ENCODE assay signal across 18 cellular contexts in genomic region chr11:45927684-45928413, GRCh38. TPM values are rescaled to one million over a fixed set of nuclear protein-coding genes. Genes with fewer than 3 reads are reported as not detected.
DNase-seq lines count a peak whose midpoint lies in the region; ATAC-seq and TF ChIP-seq lines count a peak whose summit lies in the region.
"Had no signal": no experiment of that assay in that cellular context is flagged by ENCODE, and none has a peak within 500 bp of the region (broad histone marks: within the 10 kb centered on the region; RNA-seq: fewer than 3 reads in every experiment).

No MANE protein-coding gene starts in this region.

- peaks cover 25% of the 10 kb centered on the region for H3K36me3 Mint-ChIP-seq in stimulated activated memory B cell treated with anti-CD40 and anti-IgM and Interleukin-4, amounts not matched to agents 10 μg/mL and 1 μg/mL and 100 μg/mL, for 72 hours

- intact Hi-C loops in Right ventricle myocardium superior (cut with DNase I), result no loop called here
- intact Hi-C loops in left ventricle myocardium superior (cut with micrococcal nuclease), result no loop called here

- ATAC-seq in Right ventricle myocardium superior (ENCODE audit: poor library complexity), result no peak
- ATAC-seq in left ventricle myocardium superior, result no peak
- no peak for ATAC-seq in stimulated activated memory B cell treated with anti-CD40 and anti-IgM and Interleukin-4, amounts not matched to agents 10 μg/mL and 1 μg/mL and 100 μg/mL, for 72 hours
- ATAC-seq: heart left ventricle had no signal

- peaks cover 79% of the 10 kb centered on the region for H3K4me1 Mint-ChIP-seq in stimulated activated memory B cell treated with anti-CD40 and anti-IgM and Interleukin-4, amounts not matched to agents 10 μg/mL and 1 μg/mL and 100 μg/mL, for 72 hours

- no peak overlapping the region for H3K27ac ChIP-seq in HEK293 (ENCODE audit: extremely low read depth, low read depth, low read length)
- peak overlapping the region; percentile 93 for H3K27ac ChIP-seq in epithelial cell of prostate
- no peak overlapping the region for H3K27ac ChIP-seq in SJCRH30
- no peak overlapping the region for H3K27ac ChIP-seq in WERI-Rb-1
- H3K27ac ChIP-seq: KMS-11 had no signal

- H3K4me1 ChIP-seq in HEK293 (ENCODE audit: control insufficient read depth, insufficient read depth, low read length), result no peaks in the 10 kb centered on the region
- H3K4me1 ChIP-seq in SJCRH30, result peaks cover 6% of the 10 kb centered on the region; the same call in 1 of the 2 replicates

- peak; percentile 34 for DNase-seq in Right ventricle myocardium superior
- DNase-seq in left ventricle myocardium superior, result no peak
- no peak for DNase-seq in epithelial cell of prostate (ENCODE audit: low read depth, low spot score)
- DNase-seq in SJCRH30, result no peak
- no peak for DNase-seq in WERI-Rb-1
- no peak for DNase-seq in cortex of kidney (lab: John Stamatoyannopoulos, UW)
- DNase-seq: activated CD4-positive, alpha-beta T cell treated with anti-CD3 and anti-CD28 coated beads for 4 hours; DMS153; NCI-H1436 treated with DMSO at 0.1 percent for 48 hours; NCI-H345; SHP77 treated with DMSO at 0.1 percent for 48 hours; T1000 had no signal

- H3K27me3 ChIP-seq in SJCRH30 (peaks cover 18% of the 10 kb centered on the region; the same call in 1 of the 2 replicates), WERI-Rb-1 (ENCODE audit: insufficient read depth, low read depth, severe bottlenecking) (no peaks in the 10 kb centered on the region)

- H3K9me3 Mint-ChIP-seq in stimulated activated memory B cell treated with anti-CD40 and anti-IgM and Interleukin-4, amounts not matched to agents 10 μg/mL and 1 μg/mL and 100 μg/mL, for 72 hours, result no peaks in the 10 kb centered on the region
- H3K9me3 Mint-ChIP-seq: dendritic cell treated with granulocyte-macrophage colony-stimulating factor and Interleukin-4, amounts not matched to agents 40 ng/mL and 50 ng/mL, for 4 days had no signal

- H3K4me3 Mint-ChIP-seq in stimulated activated memory B cell treated with anti-CD40 and anti-IgM and Interleukin-4, amounts not matched to agents 10 μg/mL and 1 μg/mL and 100 μg/mL, for 72 hours, result no peak overlapping the region
- H3K4me3 Mint-ChIP-seq: dendritic cell treated with granulocyte-macrophage colony-stimulating factor and Interleukin-4, amounts not matched to agents 40 ng/mL and 50 ng/mL, for 4 days had no signal

- POLR2A ChIA-PET in HEK293 (lab: Yijun Ruan, JAX), result interaction anchor here (0.9 to 1.1 kb wide), 2 partner anchors 23 to 56 kb away, joined by 3 read pairs; no protein-coding TSS in a partner anchor

- no peaks in the 10 kb centered on the region for H3K27me3 Mint-ChIP-seq in stimulated activated memory B cell treated with anti-CD40 and anti-IgM and Interleukin-4, amounts not matched to agents 10 μg/mL and 1 μg/mL and 100 μg/mL, for 72 hours

- peak overlapping the region; percentile 94 for H3K27ac Mint-ChIP-seq in stimulated activated memory B cell treated with anti-CD40 and anti-IgM and Interleukin-4, amounts not matched to agents 10 μg/mL and 1 μg/mL and 100 μg/mL, for 72 hours
- H3K27ac Mint-ChIP-seq: dendritic cell treated with granulocyte-macrophage colony-stimulating factor and Interleukin-4, amounts not matched to agents 40 ng/mL and 50 ng/mL, for 4 days had no signal

- no peak for TF ChIP-seq CTCF in HEK293 (tag by site-specific recombination; IDR thresholded peaks at IDR 0.05)
- no peak for TF ChIP-seq CTCF in WERI-Rb-1 (IDR thresholded peaks at IDR 0.05; ENCODE audit: low read depth, low read length)

- no peaks in the 10 kb centered on the region for H3K9me3 ChIP-seq in HEK293 (ENCODE audit: control insufficient read depth, insufficient read depth, low read depth, low read length)
- no peaks in the 10 kb centered on the region for H3K9me3 ChIP-seq in SJCRH30 (replicated peaks)
- H3K9me3 ChIP-seq in WERI-Rb-1 (ENCODE audit: severe bottlenecking), result no peaks in the 10 kb centered on the region
- H3K9me3 ChIP-seq: heart left ventricle had no signal

- H3K4me3 ChIP-seq in HEK293 (ENCODE audit: low read depth, low read length), result no peak overlapping the region
- H3K4me3 ChIP-seq in SJCRH30, result no peak overlapping the region
- H3K4me3 ChIP-seq in WERI-Rb-1 (ENCODE audit: low read depth, low read length), result no peak overlapping the region
- H3K4me3 ChIP-seq: heart left ventricle had no signal

- CTCF ChIA-PET in HEK293 (lab: Yijun Ruan, JAX), result interaction anchor here (0.7 to 2.4 kb wide), 3 partner anchors 37 to 172 kb away, joined by 3 to 7 read pairs (median 5); no protein-coding TSS in a partner anchor

- H3K36me3 ChIP-seq in HEK293 (ENCODE audit: control insufficient read depth in 2 of 2, insufficient read depth in 1 of 2, low read length in 2 of 2) (peaks cover 0 to 23% of the 10 kb centered on the region in 2 experiments; a peak in 1 of 3 replicates), SJCRH30 (no peaks in the 10 kb centered on the region), WERI-Rb-1 (peaks cover 13% of the 10 kb centered on the region)

TF ChIP-seq in HEK293, 187 proteins besides CTCF, POLR2A, EP300 and RAD21:
- TF ChIP-seq HOXA7 (CRISPR knock-in tag; IDR thresholded peaks at IDR 0.05; ENCODE audit: borderline replicate concordance) (no peak), SCRT1 (tag by site-specific recombination; IDR thresholded peaks at IDR 0.05; ENCODE audit: borderline replicate concordance) (peak; percentile 63; the same call in 1 of the 2 replicates)

RNA-seq across cellular contexts. Expression of gene LARGE2, which starts 5.4 kb away (rescaled TPM):
- total RNA-seq in Right ventricle myocardium superior (not detected), left ventricle myocardium superior (not detected)
- 0.06 TPM in 1 of 2 replicates, not detected in the other for total RNA-seq in SJCRH30 (2014; rRNA removed; shearing (Covaris generic))

RNA-seq across cellular contexts. Expression of gene PEX16, which starts 10.2 kb away (rescaled TPM):
- 8.5 TPM for total RNA-seq in Right ventricle myocardium superior
- 8.6 TPM for total RNA-seq in left ventricle myocardium superior
- total RNA-seq in SJCRH30 (2014; rRNA removed; shearing (Covaris generic)), result 10.7 and 11.0 TPM in 2 replicates

RNA-seq across cellular contexts. Expression of gene FREY1, which starts 20.8 kb away (rescaled TPM):
- total RNA-seq in Right ventricle myocardium superior (not detected), left ventricle myocardium superior (0.52 TPM)
- 1.8 and 2.1 TPM in 2 replicates for total RNA-seq in SJCRH30 (2014; rRNA removed; shearing (Covaris generic))
- total RNA-seq: mucosa of gallbladder had no signal

RNA-seq across cellular contexts. Expression of gene MAPK8IP1, which starts 42.4 kb away (rescaled TPM):
- total RNA-seq in Right ventricle myocardium superior, result 4.5 TPM
- 4.4 TPM for total RNA-seq in left ventricle myocardium superior
- 9.2 and 14.2 TPM in 2 replicates for total RNA-seq in SJCRH30 (2014; rRNA removed; shearing (Covaris generic))
